1 cellular context compared by ENCODE assay signal in genomic region chr11:126384449-126385070, GRCh38.
TF ChIP-seq lines count a peak whose summit lies in the region.

No MANE protein-coding gene starts in this region.

TF ChIP-seq in HepG2, 621 proteins besides CTCF, POLR2A, EP300 and RAD21:
- TF ChIP-seq TEF (CRISPR knock-in tag; IDR thresholded peaks at IDR 0.05) (no peak), ZNF446 (CRISPR knock-in tag; IDR thresholded peaks at IDR 0.05) (no peak), HNF4G (IDR thresholded peaks at IDR 0.05; ENCODE audit: borderline replicate concordance, low read depth, low read length) (no peak), HNF4G (CRISPR knock-in tag; IDR thresholded peaks at IDR 0.05; ENCODE audit: borderline replicate concordance, low read depth) (no peak), ZHX1 (CRISPR knock-in tag; IDR thresholded peaks at IDR 0.05; ENCODE audit: low read depth) (no peak), RFX5 (IDR thresholded peaks at IDR 0.05; ENCODE audit: low read depth, low read length) (no peak), CBX2 (IDR thresholded peaks at IDR 0.05; ENCODE audit: low read depth, low read length) (no peak), CBX2 (CRISPR knock-in tag; IDR thresholded peaks at IDR 0.05; ENCODE audit: low read depth) (no peak), ZSCAN21 (CRISPR knock-in tag; IDR thresholded peaks at IDR 0.05; ENCODE audit: borderline replicate concordance) (no peak), ZNF800 (CRISPR knock-in tag; IDR thresholded peaks at IDR 0.05) (no peak), RBAK (CRISPR knock-in tag; IDR thresholded peaks at IDR 0.05) (no peak), XBP1 (CRISPR knock-in tag; IDR thresholded peaks at IDR 0.05) (no peak), TERF1 (CRISPR knock-in tag; IDR thresholded peaks at IDR 0.05) (no peak), ZMYM2 (CRISPR knock-in tag; IDR thresholded peaks at IDR 0.05) (no peak), ZNF24 (IDR thresholded peaks at IDR 0.05) (no peak), FOSL2 (CRISPR knock-in tag; IDR thresholded peaks at IDR 0.05) (no peak), PHF20 (CRISPR knock-in tag; IDR thresholded peaks at IDR 0.05) (no peak), SATB2 (CRISPR knock-in tag; IDR thresholded peaks at IDR 0.05) (no peak)
- TF ChIP-seq, protein P1, sequence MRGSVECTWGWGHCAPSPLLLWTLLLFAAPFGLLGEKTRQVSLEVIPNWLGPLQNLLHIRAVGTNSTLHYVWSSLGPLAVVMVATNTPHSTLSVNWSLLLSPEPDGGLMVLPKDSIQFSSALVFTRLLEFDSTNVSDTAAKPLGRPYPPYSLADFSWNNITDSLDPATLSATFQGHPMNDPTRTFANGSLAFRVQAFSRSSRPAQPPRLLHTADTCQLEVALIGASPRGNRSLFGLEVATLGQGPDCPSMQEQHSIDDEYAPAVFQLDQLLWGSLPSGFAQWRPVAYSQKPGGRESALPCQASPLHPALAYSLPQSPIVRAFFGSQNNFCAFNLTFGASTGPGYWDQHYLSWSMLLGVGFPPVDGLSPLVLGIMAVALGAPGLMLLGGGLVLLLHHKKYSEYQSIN (CRISPR knock-in tag; IDR thresholded peaks at IDR 0.05; ENCODE audit: borderline replicate concordance), result no peak
- TF ChIP-seq, protein P2, sequence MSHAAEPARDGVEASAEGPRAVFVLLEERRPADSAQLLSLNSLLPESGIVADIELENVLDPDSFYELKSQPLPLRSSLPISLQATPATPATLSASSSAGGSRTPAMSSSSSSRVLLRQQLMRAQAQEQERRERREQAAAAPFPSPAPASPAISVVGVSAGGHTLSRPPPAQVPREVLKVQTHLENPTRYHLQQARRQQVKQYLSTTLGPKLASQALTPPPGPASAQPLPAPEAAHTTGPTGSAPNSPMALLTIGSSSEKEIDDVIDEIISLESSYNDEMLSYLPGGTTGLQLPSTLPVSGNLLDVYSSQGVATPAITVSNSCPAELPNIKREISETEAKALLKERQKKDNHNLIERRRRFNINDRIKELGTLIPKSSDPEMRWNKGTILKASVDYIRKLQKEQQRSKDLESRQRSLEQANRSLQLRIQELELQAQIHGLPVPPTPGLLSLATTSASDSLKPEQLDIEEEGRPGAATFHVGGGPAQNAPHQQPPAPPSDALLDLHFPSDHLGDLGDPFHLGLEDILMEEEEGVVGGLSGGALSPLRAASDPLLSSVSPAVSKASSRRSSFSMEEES (CRISPR knock-in tag; IDR thresholded peaks at IDR 0.05), result no peak
- TF ChIP-seq, protein P3, sequence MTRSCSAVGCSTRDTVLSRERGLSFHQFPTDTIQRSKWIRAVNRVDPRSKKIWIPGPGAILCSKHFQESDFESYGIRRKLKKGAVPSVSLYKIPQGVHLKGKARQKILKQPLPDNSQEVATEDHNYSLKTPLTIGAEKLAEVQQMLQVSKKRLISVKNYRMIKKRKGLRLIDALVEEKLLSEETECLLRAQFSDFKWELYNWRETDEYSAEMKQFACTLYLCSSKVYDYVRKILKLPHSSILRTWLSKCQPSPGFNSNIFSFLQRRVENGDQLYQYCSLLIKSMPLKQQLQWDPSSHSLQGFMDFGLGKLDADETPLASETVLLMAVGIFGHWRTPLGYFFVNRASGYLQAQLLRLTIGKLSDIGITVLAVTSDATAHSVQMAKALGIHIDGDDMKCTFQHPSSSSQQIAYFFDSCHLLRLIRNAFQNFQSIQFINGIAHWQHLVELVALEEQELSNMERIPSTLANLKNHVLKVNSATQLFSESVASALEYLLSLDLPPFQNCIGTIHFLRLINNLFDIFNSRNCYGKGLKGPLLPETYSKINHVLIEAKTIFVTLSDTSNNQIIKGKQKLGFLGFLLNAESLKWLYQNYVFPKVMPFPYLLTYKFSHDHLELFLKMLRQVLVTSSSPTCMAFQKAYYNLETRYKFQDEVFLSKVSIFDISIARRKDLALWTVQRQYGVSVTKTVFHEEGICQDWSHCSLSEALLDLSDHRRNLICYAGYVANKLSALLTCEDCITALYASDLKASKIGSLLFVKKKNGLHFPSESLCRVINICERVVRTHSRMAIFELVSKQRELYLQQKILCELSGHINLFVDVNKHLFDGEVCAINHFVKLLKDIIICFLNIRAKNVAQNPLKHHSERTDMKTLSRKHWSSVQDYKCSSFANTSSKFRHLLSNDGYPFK (CRISPR knock-in tag; IDR thresholded peaks at IDR 0.05; ENCODE audit: borderline replicate concordance), result no peak
TF ChIP-seq in HepG2: peak in this region for 0.
